25 cellular contexts compared by ENCODE assay signal in genomic region chr13:77067519-77067918, GRCh38.
"Had no signal": no experiment of that assay in that cellular context is flagged by ENCODE, and none has a peak within 500 bp of the region (broad histone marks: within the 10 kb centered on the region; RNA-seq: fewer than 3 reads in every experiment).

No MANE protein-coding gene starts in this region.

- H3K27me3 ChIP-seq: esophagus muscularis mucosa, foreskin keratinocyte, gastroesophageal sphincter, ovary, stomach, thyroid gland, vagina had no signal

- DNase-seq: dermis blood vessel endothelial cell; effector memory CD4-positive, alpha-beta T cell; foreskin keratinocyte; hypothalamus; immature natural killer cell; islet precursor cell; kidney glomerular epithelial cell; mesendoderm; natural killer cell; occipital lobe; ovary; posterior cingulate gyrus; retina; stimulated activated CD4-positive, alpha-beta T cell treated with anti-CD3 and anti-CD28 coated beads, Interleukin-2, amount 100 ng/mL, for 24 hours; stimulated activated CD4-positive, alpha-beta T cell treated with anti-CD3 and anti-CD28 coated beads, Interleukin-4, amount 100 ng/mL, for 24 hours; stimulated activated naive CD4-positive, alpha-beta T cell treated with Interleukin-2 at 50 U/mL for 16 hours; stomach; thyroid gland; trophoblast cell had no signal

- FAIRE-seq: endothelial cell of umbilical vein had no signal

- H3K36me3 ChIP-seq: ovary had no signal

- H3K4me3 ChIP-seq: esophagus muscularis mucosa, gastroesophageal sphincter, ovary, stomach, thyroid gland, vagina had no signal

- H3K27ac ChIP-seq: esophagus muscularis mucosa, foreskin keratinocyte, gastroesophageal sphincter, ovary, stomach, thyroid gland, vagina had no signal

- H3K9me3 ChIP-seq: esophagus muscularis mucosa, gastroesophageal sphincter, ovary, stomach, thyroid gland, vagina had no signal

- ATAC-seq: foreskin keratinocyte; gastroesophageal sphincter; natural killer cell; sciatic nerve; stimulated activated effector memory CD8-positive, alpha-beta T cell treated with anti-CD3 and anti-CD28 coated beads, Interleukin-12 subunit alpha, Interleukin-12 subunit beta, amount 100 ng/mL, for 72 hours had no signal

- H3K4me1 ChIP-seq: esophagus muscularis mucosa, foreskin keratinocyte, gastroesophageal sphincter, stomach, thyroid gland, vagina had no signal
